ENCODE assay signal across 1 cellular context in genomic region chr19:39144487-39145071, GRCh38.
TF ChIP-seq lines count a peak whose summit lies in the region.

No MANE protein-coding gene starts in this region.

TF ChIP-seq in H1, 55 proteins besides CTCF, POLR2A, EP300 and RAD21:
- TF ChIP-seq SP1 (IDR thresholded peaks at IDR 0.05; ENCODE audit: low read depth, low read length): no peak
- no peak for TF ChIP-seq RBBP5 (IDR thresholded peaks at IDR 0.05; ENCODE audit: borderline replicate concordance, low read depth, low read length)
- no peak for TF ChIP-seq ATF2 (IDR thresholded peaks at IDR 0.05; ENCODE audit: low read length)
- no peak for TF ChIP-seq MAFK (IDR thresholded peaks at IDR 0.05; ENCODE audit: low read depth, low read length)
- no peak for TF ChIP-seq ZNF274 (IDR thresholded peaks at IDR 0.05; ENCODE audit: borderline replicate concordance, extremely low read depth, low read length)
- TF ChIP-seq E2F6 (IDR thresholded peaks at IDR 0.05): no peak
- no peak for TF ChIP-seq SP2 (IDR thresholded peaks at IDR 0.05; ENCODE audit: low read length)
- no peak for TF ChIP-seq BACH1 (IDR thresholded peaks at IDR 0.05; ENCODE audit: low read length)
- no peak for TF ChIP-seq JUND (IDR thresholded peaks at IDR 0.05; ENCODE audit: low read length)
- TF ChIP-seq TAF1 (IDR thresholded peaks at IDR 0.05; ENCODE audit: low read depth, low read length): no peak
- no peak for TF ChIP-seq SAP30 (IDR thresholded peaks at IDR 0.05; ENCODE audit: insufficient read depth, insufficient replicate concordance, low read length)
- TF ChIP-seq EGR1 (IDR thresholded peaks at IDR 0.05; ENCODE audit: borderline replicate concordance, low read depth, low read length): no peak
- TF ChIP-seq KDM4A (IDR thresholded peaks at IDR 0.05; ENCODE audit: low read depth, low read length, severe bottlenecking): no peak
- TF ChIP-seq CHD7 (IDR thresholded peaks at IDR 0.05; ENCODE audit: insufficient replicate concordance, low read length): no peak
- TF ChIP-seq SIN3A (conservative IDR thresholded peaks at IDR 0.05 in 1 of 2, IDR thresholded peaks at IDR 0.05 in 1 of 2; ENCODE audit: low read depth in 1 of 2, low read length in 2 of 2): no peak
- no peak for TF ChIP-seq KDM1A (IDR thresholded peaks at IDR 0.05; ENCODE audit: borderline replicate concordance, low read length)
- TF ChIP-seq SRF (IDR thresholded peaks at IDR 0.05; ENCODE audit: low read depth, low read length): no peak
- no peak for TF ChIP-seq RNF2 (IDR thresholded peaks at IDR 0.05; ENCODE audit: borderline replicate concordance, low read depth, low read length, missing control alignments, poor library complexity, severe bottlenecking)
- TF ChIP-seq FOSL1 (IDR thresholded peaks at IDR 0.05; ENCODE audit: insufficient read depth, low read depth, low read length): no peak
- no peak for TF ChIP-seq SIX5 (IDR thresholded peaks at IDR 0.05; ENCODE audit: low read depth, low read length)
